8 cellular contexts compared by ENCODE assay signal in the genomic region with DNA sequence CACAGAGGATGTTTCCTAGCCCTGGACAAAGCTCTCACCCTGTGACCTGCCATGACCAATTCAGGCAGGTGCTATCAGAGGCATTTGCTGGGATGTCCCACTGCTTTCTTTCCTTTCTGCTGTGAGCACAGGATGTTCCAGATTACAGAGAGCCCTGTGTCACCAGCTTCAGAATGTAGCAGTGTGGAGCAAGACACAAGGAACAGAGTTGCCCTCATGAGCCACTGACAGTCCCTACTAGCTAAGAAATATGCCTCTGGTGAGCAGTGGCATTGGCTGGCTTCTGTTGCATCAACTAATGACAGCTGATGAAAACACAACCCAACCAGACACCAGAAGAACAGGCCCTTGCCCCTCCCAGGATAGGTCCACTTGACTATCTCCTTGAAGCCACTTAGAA.
"Had no signal": no experiment of that assay in that cellular context is flagged by ENCODE, and none has a peak within 500 bp of the region (broad histone marks: within the 10 kb centered on the region; RNA-seq: fewer than 3 reads in every experiment).

No MANE protein-coding gene starts in this region.

- ATAC-seq: GM12878 had no signal

- H3K4me3 ChIP-seq: GM12878 had no signal

- FAIRE-seq: G401.6, GM12878, GM12891, GM12892, GM18507, GM19239 had no signal

- DNase-seq: GDM1, GF-D8 had no signal
